Comparison of ENCODE assay signal across 9 cellular contexts in genomic region chr19:5480427-5480836, GRCh38. TPM values are rescaled to one million over a fixed set of nuclear protein-coding genes. Genes with fewer than 3 reads are reported as not detected.
A peak's percentile ranks its signal among the peaks of the same experiment; 100 is the strongest.
DNase-seq lines count a peak whose midpoint lies in the region; ATAC-seq, FAIRE-seq and TF ChIP-seq lines count a peak whose summit lies in the region.
"Had no signal": no experiment of that assay in that cellular context is flagged by ENCODE, and none has a peak within 500 bp of the region (broad histone marks: within the 10 kb centered on the region; RNA-seq: fewer than 3 reads in every experiment).

No MANE protein-coding gene starts in this region.

- H3K36me3 Mint-ChIP-seq in mesothelial cell of epicardium = no peaks in the 10 kb centered on the region

- no peak overlapping the region for H3K27ac Mint-ChIP-seq in mesothelial cell of epicardium

- DNase-seq in DMS53 (lab: John Stamatoyannopoulos, UW) (peak; percentile 39), DMS53 treated with DMSO at 0.1 percent for 48 hours (lab: John Stamatoyannopoulos, UW; ENCODE audit: unreplicated experiment) (no peak), NCI-H748 (lab: John Stamatoyannopoulos, UW; ENCODE audit: unreplicated experiment) (peak; percentile 28), mesothelial cell of epicardium (ENCODE audit: low spot score in 2 of 2, unreplicated experiment in 2 of 2) (no peak), ureter (ENCODE audit: low spot score) (no peak), GM12891 (ENCODE audit: insufficient read length, low spot score) (no peak)
- DNase-seq in activated naive CD8-positive, alpha-beta T cell treated with anti-CD3 and anti-CD28 coated beads, Interleukin-2, amount 50 U/mL, for 16 hours (ENCODE audit: low read depth, low spot score) = peak; percentile 3

- no peak overlapping the region for H3K4me3 Mint-ChIP-seq in mesothelial cell of epicardium

- FAIRE-seq in GM12891 (lab: Jason Lieb, UNC) = no peak

- no peak for TF ChIP-seq POLR2A in GM12891 (IDR thresholded peaks at IDR 0.05; ENCODE audit: low read depth, low read length)

- ATAC-seq in GM21390 (IDR thresholded peaks at IDR 0.05; ENCODE audit: unreplicated experiment) = no peak

- peak; percentile 51 for TF ChIP-seq CTCF in mesothelial cell of epicardium (IDR thresholded peaks at IDR 0.05; ENCODE audit: unreplicated experiment)

- peaks cover 34% of the 10 kb centered on the region for H3K27me3 Mint-ChIP-seq in mesothelial cell of epicardium (ENCODE audit: low read depth)

- peaks cover 20% of the 10 kb centered on the region for H3K4me1 Mint-ChIP-seq in mesothelial cell of epicardium

- peaks cover 8% of the 10 kb centered on the region for H3K9me3 Mint-ChIP-seq in mesothelial cell of epicardium

TF ChIP-seq in GM12891, 5 proteins besides CTCF, POLR2A, EP300 and RAD21:
- TF ChIP-seq PAX5 (IDR thresholded peaks at IDR 0.05; ENCODE audit: insufficient read depth, low read length, severe bottlenecking) (no peak), POLR2AphosphoS5 (IDR thresholded peaks at IDR 0.05; ENCODE audit: low read depth, low read length) (no peak), TAF1 (IDR thresholded peaks at IDR 0.05; ENCODE audit: low read depth, low read length) (no peak), SPI1 (IDR thresholded peaks at IDR 0.05; ENCODE audit: low read depth, low read length) (no peak), POU2F2 (IDR thresholded peaks at IDR 0.05; ENCODE audit: low read depth, low read length) (no peak)
TF ChIP-seq in GM12891: peak in this region for 0.

RNA-seq across cellular contexts. Expression of gene ZNRF4, which starts 25.2 kb away (rescaled TPM):
- total RNA-seq in mesothelial cell of epicardium (not detected in 3 replicates), ureter (not detected)
- not detected for polyA plus RNA-seq in GM12891 (2012; ENCODE audit: low read depth, missing spikeins)
- total RNA-seq: myocyte had no signal

Comparison
In these comparisons a context has a peak if more than half of its experiments do, and no peak if none do; other contexts are left out.
1. DNase-seq: peak in DMS53 (single experiment), NCI-H748 (single experiment) and activated naive CD8-positive, alpha-beta T cell treated with anti-CD3 and anti-CD28 coated beads, Interleukin-2, amount 50 U/mL, for 16 hours (single experiment); none in DMS53 treated with DMSO at 0.1 percent for 48 hours (single experiment), mesothelial cell of epicardium (0 of 2), ureter (single experiment) and GM12891 (single experiment).